ENCODE assay signal across 8 cellular contexts in genomic region chr1:26900001-26900814, GRCh38. TPM values are rescaled to one million over a fixed set of nuclear protein-coding genes. Genes with fewer than 3 reads are reported as not detected.
A peak's percentile ranks its signal among the peaks of the same experiment; 100 is the strongest.
DNase-seq lines count a peak whose midpoint lies in the region; ATAC-seq and TF ChIP-seq lines count a peak whose summit lies in the region.

GPATCH3 (minus strand) TSS chr1:26900467; CDS start chr1:26900442, 25 bp downstream.

- H3K27ac Mint-ChIP-seq in activated CD8-positive, alpha-beta T cell treated with anti-CD3 and anti-CD28 coated beads, Interleukin-2, amount 10 ng/mL, durations not matched to agents 7 days and 5 days, result peak within 1 kb of the TSS; percentile 95

- H3K36me3 Mint-ChIP-seq in activated CD8-positive, alpha-beta T cell treated with anti-CD3 and anti-CD28 coated beads, Interleukin-2, amount 10 ng/mL, durations not matched to agents 7 days and 5 days (ENCODE audit: low read depth), result peaks cover 17% of the 10 kb centered on the region

- DNase-seq in AG04450 (ENCODE audit: low read depth, low spot score), result peak; percentile 88
- DNase-seq in HL-60 (ENCODE audit: low read depth in 1 of 2, low spot score in 1 of 2), result peak; percentile 89 to 90
- DNase-seq in NCI-H82 treated with DMSO at 0.1 percent for 48 hours (lab: John Stamatoyannopoulos, UW; ENCODE audit: unreplicated experiment), result peak; percentile 88
- DNase-seq in activated CD8-positive, alpha-beta T cell treated with anti-CD3 and anti-CD28 coated beads, Interleukin-2, amount 10 ng/mL, durations not matched to agents 7 days and 5 days, result peak; percentile 94
- peak; percentile 90 to 91 (median 91) for DNase-seq in right lobe of liver
- peak; percentile 86 for DNase-seq in stimulated activated CD4-positive, alpha-beta T cell treated with anti-CD3 and anti-CD28 coated beads, Interleukin-4, amount 100 ng/mL, for 1 hour

- H3K4me1 Mint-ChIP-seq in activated CD8-positive, alpha-beta T cell treated with anti-CD3 and anti-CD28 coated beads, Interleukin-2, amount 10 ng/mL, durations not matched to agents 7 days and 5 days (ENCODE audit: low read depth), result peaks cover 27% of the 10 kb centered on the region

- in situ Hi-C loops in GM18951 (cut with MboI; ENCODE audit: low sequenced_read_pairs, unreplicated experiment), result no loop called here

- peak within 1 kb of the TSS; percentile 85 for H3K27ac ChIP-seq in AG04450 (ENCODE audit: low read depth, low read length)
- H3K27ac ChIP-seq in HL-60 (replicated peaks), result peak within 1 kb of the TSS; percentile 83
- peak within 1 kb of the TSS; percentile 78 for H3K27ac ChIP-seq in ectodermal cell (ENCODE audit: insufficient read depth, low read depth, low read length, poor library complexity, severe bottlenecking)
- H3K27ac ChIP-seq in right lobe of liver, result peak within 1 kb of the TSS; percentile 41 to 72 (median 64)

- POLR2A ChIA-PET in AG04450 (lab: Yijun Ruan, JAX), result interaction anchor here (0.5 to 2.8 kb wide), 10 partner anchors 10 to 531 kb away, joined by 3 to 24 read pairs (median 4); partner anchors contain the start of gene GPN2
- POLR2A ChIA-PET in activated CD8-positive, alpha-beta T cell treated with anti-CD3 and anti-CD28 coated beads, Interleukin-2, amount 10 ng/mL, durations not matched to agents 7 days and 5 days (lab: Charles Lee), result interaction anchor here (1.0 to 3.8 kb wide), 17 partner anchors 9 to 324 kb away, joined by 3 to 70 read pairs (median 5); partner anchors contain the start of genes GPN2, NR0B2, NUDC and PIGV

- H3K4me3 Mint-ChIP-seq in activated CD8-positive, alpha-beta T cell treated with anti-CD3 and anti-CD28 coated beads, Interleukin-2, amount 10 ng/mL, durations not matched to agents 7 days and 5 days, result peak within 1 kb of the TSS; percentile 78

- no peaks in the 10 kb centered on the region for H3K27me3 Mint-ChIP-seq in activated CD8-positive, alpha-beta T cell treated with anti-CD3 and anti-CD28 coated beads, Interleukin-2, amount 10 ng/mL, durations not matched to agents 7 days and 5 days (ENCODE audit: low read depth)

- CTCF ChIA-PET in AG04450 (lab: Charles Lee), result interaction anchor here (0.7 to 1.5 kb wide), 3 partner anchors 8 to 300 kb away, joined by 3 read pairs; no protein-coding TSS in a partner anchor
- CTCF ChIA-PET in activated CD8-positive, alpha-beta T cell treated with anti-CD3 and anti-CD28 coated beads, Interleukin-2, amount 10 ng/mL, durations not matched to agents 7 days and 5 days (lab: Charles Lee), result interaction anchor here (0.7 to 2.2 kb wide), 10 partner anchors 10 to 430 kb away, joined by 3 to 10 read pairs (median 4); partner anchors contain the start of genes GPN2 and NUDC

- no peak for TF ChIP-seq CTCF in AG04450 (IDR thresholded peaks at IDR 0.05; ENCODE audit: low read depth, low read length)
- no peak for TF ChIP-seq CTCF in HL-60 (IDR thresholded peaks at IDR 0.05; ENCODE audit: insufficient read depth, low read length)
- no peak for TF ChIP-seq CTCF in right lobe of liver (IDR thresholded peaks at IDR 0.05)

- H3K4me1 ChIP-seq in ectodermal cell (ENCODE audit: control insufficient read depth, insufficient read depth, low read length), result peaks cover 6% of the 10 kb centered on the region
- H3K4me1 ChIP-seq in right lobe of liver, result peaks cover 0 to 25% (median 6%) of the 10 kb centered on the region in 4 donors

- peaks cover 11% of the 10 kb centered on the region for H3K36me3 ChIP-seq in ectodermal cell (ENCODE audit: control insufficient read depth, insufficient read depth, low read length)
- H3K36me3 ChIP-seq in right lobe of liver, result peaks cover 0 to 17% (median 4%) of the 10 kb centered on the region in 4 donors

- intact Hi-C loops in right lobe of liver (cut with DNase I), result no loop called here

- H3K9me3 Mint-ChIP-seq in activated CD8-positive, alpha-beta T cell treated with anti-CD3 and anti-CD28 coated beads, Interleukin-2, amount 10 ng/mL, durations not matched to agents 7 days and 5 days (ENCODE audit: insufficient read depth), result no peaks in the 10 kb centered on the region

- peak; percentile 94 for ATAC-seq in activated CD8-positive, alpha-beta T cell treated with anti-CD3 and anti-CD28 coated beads, Interleukin-2, amount 10 ng/mL, durations not matched to agents 7 days and 5 days
- peak; percentile 81 to 90 (median 88) for ATAC-seq in right lobe of liver

- H3K4me3 ChIP-seq in AG04450 (ENCODE audit: low read depth, low read length) (peak within 1 kb of the TSS; percentile 95), HL-60 (replicated peaks; ENCODE audit: insufficient read depth, low read length) (peak within 1 kb of the TSS; percentile 96), ectodermal cell (ENCODE audit: insufficient read depth, low read depth, low read length) (peak within 1 kb of the TSS; percentile 96), right lobe of liver (peak within 1 kb of the TSS; percentile 77 to 82 (median 81))

- H3K9me3 ChIP-seq in AG04450 (ENCODE audit: control insufficient read depth, insufficient read depth, low read length), result no peaks in the 10 kb centered on the region
- H3K9me3 ChIP-seq in ectodermal cell (ENCODE audit: control insufficient read depth, low read length), result no peaks in the 10 kb centered on the region
- H3K9me3 ChIP-seq in right lobe of liver, result no peaks in the 10 kb centered on the region

- WGBS in ectodermal cell, 2 experiments, result 1% methylated on average over 49 to 50 of the region's 50 CpGs
- 0% methylated on average over 39 of the region's 50 CpGs for WGBS in right lobe of liver (ENCODE audit: insufficient coverage, low coverage, low lambda C conversion rate, missing lambda C conversion rate)

- TF ChIP-seq POLR2A in GM18951 (IDR thresholded peaks at IDR 0.05; ENCODE audit: extremely low read depth, insufficient read depth, insufficient read length) (peak; percentile 87), right lobe of liver (IDR thresholded peaks at IDR 0.05) (peak; percentile 71)

- H3K27me3 ChIP-seq in AG04450 (ENCODE audit: control insufficient read depth, insufficient read depth, low read length) (no peaks in the 10 kb centered on the region), HL-60 (ENCODE audit: insufficient read depth, poor library complexity, severe bottlenecking) (no peaks in the 10 kb centered on the region), ectodermal cell (ENCODE audit: control insufficient read depth, insufficient read depth, low read length, poor library complexity, severe bottlenecking) (no peaks in the 10 kb centered on the region), right lobe of liver (no peaks in the 10 kb centered on the region)

RNA-seq across cellular contexts. Expression of gene GPATCH3, which starts in this region (rescaled TPM):
- 6.2 and 6.5 TPM in 2 replicates for polyA plus RNA-seq in AG04450 (2011; rRNA removed)
- 8.4 and 8.7 TPM in 2 replicates for polyA minus RNA-seq in AG04450 (2011; rRNA and poly(A)+ RNA removed)
- 10 to 100 TPM; 14.9 to 16.4 TPM for total RNA-seq in activated CD8-positive, alpha-beta T cell treated with anti-CD3 and anti-CD28 coated beads, Interleukin-2, amount 10 ng/mL, durations not matched to agents 7 days and 5 days
- polyA plus RNA-seq in ectodermal cell (2013, experiment 1 of 4), result 17.3 TPM
- 16.0 TPM for polyA plus RNA-seq in ectodermal cell (2013, experiment 2 of 4)
- 10.6 TPM for polyA plus RNA-seq in ectodermal cell (2013, experiment 3 of 4)
- 13.3 TPM for polyA plus RNA-seq in ectodermal cell (2013, experiment 4 of 4)
- 1 to 10 TPM; 6.0 to 8.1 (median 7.1) TPM for total RNA-seq in right lobe of liver

Comparison
In these comparisons a context has a peak if more than half of its experiments do, and no peak if none do; other contexts are left out.
1. Peak in every context shown above with its lines: DNase-seq, ATAC-seq, H3K4me3 ChIP-seq and H3K27ac ChIP-seq.